In genomic region chr14:73231874-73232851, GRCh38 we compare ENCODE assay signal across 10 cellular contexts. TPM values are rescaled to one million over a fixed set of nuclear protein-coding genes. Genes with fewer than 3 reads are reported as not detected.
A peak's percentile ranks its signal among the peaks of the same experiment; 100 is the strongest.
DNase-seq lines count a peak whose midpoint lies in the region; ATAC-seq and TF ChIP-seq lines count a peak whose summit lies in the region.
"Had no signal": no experiment of that assay in that cellular context is flagged by ENCODE, and none has a peak within 500 bp of the region (broad histone marks: within the 10 kb centered on the region; RNA-seq: fewer than 3 reads in every experiment).

No MANE protein-coding gene starts in this region.

- no peak for ATAC-seq in naive thymus-derived CD4-positive, alpha-beta T cell

- TF ChIP-seq CTCF in astrocyte of the spinal cord (IDR thresholded peaks at IDR 0.05; ENCODE audit: low read depth, low read length), result peak; percentile 40
- peak in 1 of 2 donors; percentile 18 for TF ChIP-seq CTCF in right atrium auricular region (IDR thresholded peaks at IDR 0.05)

- H3K4me3 Mint-ChIP-seq in naive thymus-derived CD4-positive, alpha-beta T cell, result no peak overlapping the region

- POLR2A ChIA-PET in naive thymus-derived CD4-positive, alpha-beta T cell (lab: Charles Lee), result interaction anchor here (1.5 kb wide), 1 partner anchor 11 kb away, joined by 4 read pairs; no protein-coding TSS in a partner anchor

- H3K36me3 Mint-ChIP-seq in naive thymus-derived CD4-positive, alpha-beta T cell, result peaks cover 0 to 13% (median 4%) of the 10 kb centered on the region in 5 donors

- H3K4me1 ChIP-seq in Karpas-422 (ENCODE audit: low read length) (peaks cover 38% of the 10 kb centered on the region), mesendoderm (ENCODE audit: control insufficient read depth, low read depth, low read length) (peaks cover 5% of the 10 kb centered on the region), right atrium auricular region (peaks cover 0 to 41% of the 10 kb centered on the region in 2 donors)
- H3K4me1 ChIP-seq in naive thymus-derived CD4-positive, alpha-beta T cell (ENCODE audit: control insufficient read depth in 2 of 2, insufficient read depth in 2 of 2, low read length in 2 of 2), result no peaks in the 10 kb centered on the region

- H3K4ac ChIP-seq in mesendoderm (ENCODE audit: low read depth, low read length), result no peak overlapping the region

- no peak overlapping the region for H4K8ac ChIP-seq in mesendoderm (ENCODE audit: low read depth, low read length)

- no peak overlapping the region for H2AK5ac ChIP-seq in mesendoderm (ENCODE audit: low read length)

- H3K9me3 Mint-ChIP-seq in naive thymus-derived CD4-positive, alpha-beta T cell, result peaks cover 0 to 2% (median 0%) of the 10 kb centered on the region in 11 donors

- peak overlapping the region; percentile 40 for H3K18ac ChIP-seq in mesendoderm (ENCODE audit: low read length)

- H3K27ac Mint-ChIP-seq in naive thymus-derived CD4-positive, alpha-beta T cell, result no peak overlapping the region

- H2BK120ac ChIP-seq in mesendoderm (ENCODE audit: low read depth, low read length), result no peak overlapping the region

- H2BK15ac ChIP-seq in mesendoderm (replicated peaks; ENCODE audit: low read depth), result no peak overlapping the region

- no peaks in the 10 kb centered on the region for H3K27me3 ChIP-seq in Karpas-422 (ENCODE audit: low read length)
- peaks cover 7% of the 10 kb centered on the region for H3K27me3 ChIP-seq in mesendoderm (ENCODE audit: insufficient read depth, low read length, poor library complexity)
- H3K27me3 ChIP-seq in naive thymus-derived CD4-positive, alpha-beta T cell (ENCODE audit: control insufficient read depth in 2 of 2, insufficient read depth in 2 of 2, low read length in 2 of 2), result peaks cover 0 to 8% of the 10 kb centered on the region in 2 donors
- H3K27me3 ChIP-seq in right atrium auricular region, result peaks cover 0 to under 1% of the 10 kb centered on the region in 2 donors

- in situ Hi-C loops in astrocyte of the spinal cord (cut with HindIII; ENCODE audit: low sequenced_read_pairs), result no loop called here

- no peak overlapping the region for H3K4me3 ChIP-seq in Karpas-422 (ENCODE audit: low read length)
- no peak overlapping the region for H3K4me3 ChIP-seq in astrocyte of the spinal cord (ENCODE audit: low read depth, low read length)
- no peak overlapping the region for H3K4me3 ChIP-seq in mesendoderm (ENCODE audit: low read length)
- H3K4me3 ChIP-seq in naive thymus-derived CD4-positive, alpha-beta T cell (ENCODE audit: low read length), result no peak overlapping the region
- H3K4me3 ChIP-seq in right atrium auricular region, result no peak overlapping the region
- H3K4me3 ChIP-seq: tibial nerve had no signal

- no peak overlapping the region for H3K56ac ChIP-seq in mesendoderm (ENCODE audit: low read length)

- H3K4me2 ChIP-seq in Karpas-422 (ENCODE audit: low read depth, low read length, poor library complexity, severe bottlenecking) (no peak overlapping the region), mesendoderm (ENCODE audit: low read length) (no peak overlapping the region)

- peaks cover 5 to 11% (median 7%) of the 10 kb centered on the region in 7 donors for H3K4me1 Mint-ChIP-seq in naive thymus-derived CD4-positive, alpha-beta T cell

- CTCF ChIA-PET in naive thymus-derived CD4-positive, alpha-beta T cell (lab: Charles Lee), result no interaction called here

- H3K79me1 ChIP-seq in mesendoderm (ENCODE audit: low read length), result no peaks in the 10 kb centered on the region

- peaks cover 38 to 49% (median 42%) of the 10 kb centered on the region in 5 donors for H3K27me3 Mint-ChIP-seq in naive thymus-derived CD4-positive, alpha-beta T cell

- WGBS in mesendoderm (ENCODE audit: extremely low coverage, insufficient coverage, low lambda C conversion rate), result no CpG with 5 or more reads among the region's 20 CpGs

- no peak overlapping the region for H2AFZ ChIP-seq in Karpas-422 (ENCODE audit: low read length)

- no peaks in the 10 kb centered on the region for H3K9me2 ChIP-seq in Karpas-422 (replicated peaks; ENCODE audit: insufficient read depth, low read length)

- intact Hi-C loops in naive thymus-derived CD4-positive, alpha-beta T cell (cut with micrococcal nuclease), result no loop called here

- H3K9me3 ChIP-seq in Karpas-422 (ENCODE audit: low read length) (no peaks in the 10 kb centered on the region), right atrium auricular region (no peaks in the 10 kb centered on the region)
- H3K9me3 ChIP-seq in naive thymus-derived CD4-positive, alpha-beta T cell (ENCODE audit: control insufficient read depth in 2 of 3, low read length in 3 of 3), result no peaks in the 10 kb centered on the region
- H3K9me3 ChIP-seq: tibial nerve had no signal

- H3K36me3 ChIP-seq in Karpas-422 (ENCODE audit: insufficient read depth, low read length), result no peaks in the 10 kb centered on the region
- H3K36me3 ChIP-seq in mesendoderm (ENCODE audit: control insufficient read depth, insufficient read depth, low read length), result no peaks in the 10 kb centered on the region
- peaks cover 0 to 19% (median 0%) of the 10 kb centered on the region in 3 experiments for H3K36me3 ChIP-seq in naive thymus-derived CD4-positive, alpha-beta T cell (ENCODE audit: control insufficient read depth in 2 of 3, insufficient read depth in 3 of 3, low read length in 3 of 3)
- H3K36me3 ChIP-seq in right atrium auricular region, result no peaks in the 10 kb centered on the region
- H3K36me3 ChIP-seq: tibial nerve had no signal

- H4K20me1 ChIP-seq in Karpas-422 (ENCODE audit: insufficient read depth, low read depth, low read length), result no peaks in the 10 kb centered on the region

- H4K5ac ChIP-seq in mesendoderm (ENCODE audit: low read length), result no peak overlapping the region

- H3K79me2 ChIP-seq in Karpas-422 (ENCODE audit: low read length) (no peaks in the 10 kb centered on the region), mesendoderm (ENCODE audit: control insufficient read depth, insufficient read depth, low read length) (no peaks in the 10 kb centered on the region)

- H3K9ac ChIP-seq in Karpas-422 (ENCODE audit: low read length), result no peak overlapping the region
- peak overlapping the region; percentile 23 for H3K9ac ChIP-seq in mesendoderm (ENCODE audit: low read length)

- H3K27ac ChIP-seq in Karpas-422 (ENCODE audit: low read length) (no peak overlapping the region), mesendoderm (ENCODE audit: low read depth, low read length) (peak overlapping the region; percentile 30), right atrium auricular region (no peak overlapping the region)
- no peak overlapping the region for H3K27ac ChIP-seq in naive thymus-derived CD4-positive, alpha-beta T cell (ENCODE audit: low read depth, low read length)

- peak overlapping the region; percentile 34 for H3K23ac ChIP-seq in mesendoderm (ENCODE audit: low read length)

- DNase-seq in ELR (ENCODE audit: low read depth) (peak; percentile 47), Karpas-422 (peak; percentile 87), astrocyte of the spinal cord (ENCODE audit: low read depth, low spot score) (no peak), mesendoderm (peak; percentile 81), COR-L47 (lab: John Stamatoyannopoulos, UW) (no peak), right atrium auricular region (ENCODE audit: low spot score) (no peak)
- DNase-seq in naive thymus-derived CD4-positive, alpha-beta T cell, result no peak
- no peak for DNase-seq in activated naive CD4-positive, alpha-beta T cell (lab: John Stamatoyannopoulos, UW)
- DNase-seq: MV-4-11 had no signal

- no peak overlapping the region for H2BK5ac ChIP-seq in mesendoderm (ENCODE audit: low read length)

RNA-seq across cellular contexts. Expression of gene PAPLN, which starts 5.1 kb away (rescaled TPM):
- 12.9 and 18.0 TPM in 2 replicates for total RNA-seq in Karpas-422 (2014; rRNA removed; shearing (Covaris generic); ENCODE audit: low replicate concordance)
- 0.14 TPM for polyA plus RNA-seq in mesendoderm (2013, experiment 1 of 2)
- 0.11 TPM for polyA plus RNA-seq in mesendoderm (2013, experiment 2 of 2)
- 1 to 10 TPM in 2 of 5 experiments, under 1 TPM in 3; 0.08 to 1.4 (median 0.41) TPM for total RNA-seq in naive thymus-derived CD4-positive, alpha-beta T cell
- under 1 TPM; 0.44 to 0.48 TPM for polyA plus RNA-seq in naive thymus-derived CD4-positive, alpha-beta T cell
- total RNA-seq in right atrium auricular region, result 1 to 10 TPM; 5.1 to 6.7 TPM

Comparison
In these comparisons a context has a peak if more than half of its experiments do, and no peak if none do; other contexts are left out.
1. DNase-seq: peak in ELR (single experiment), Karpas-422 (single experiment) and mesendoderm (single experiment); none in astrocyte of the spinal cord (single experiment), COR-L47 (single experiment), naive thymus-derived CD4-positive, alpha-beta T cell (0 of 9), right atrium auricular region (single experiment) and activated naive CD4-positive, alpha-beta T cell (0 of 4).